8 cellular contexts compared by ENCODE assay signal in genomic region chr3:156760333-156760732, GRCh38.
DNase-seq lines count a peak whose midpoint lies in the region; ATAC-seq and TF ChIP-seq lines count a peak whose summit lies in the region.

No MANE protein-coding gene starts in this region.

- H3K9me3 ChIP-seq in PC-3 (ENCODE audit: low read length) = peaks cover 7% of the 10 kb centered on the region; the same call in 1 of the 2 replicates

- no peak overlapping the region for H2AFZ ChIP-seq in PC-3 (ENCODE audit: low read length)

- intact Hi-C loops in PC-3 (cut with micrococcal nuclease) = loop anchor here (5.0 kb wide), 1 partner anchor 38 kb away; no protein-coding TSS in a partner anchor

- TF ChIP-seq CTCF in PC-3 (conservative IDR thresholded peaks at IDR 0.05; ENCODE audit: low read depth, low read length) = no peak

- BruUV-seq in PC-3 (replicated peaks; lab: Mats Ljungman, UMichigan) = no TSS peak

- no peak overlapping the region for H3K4me3 ChIP-seq in PC-3 (ENCODE audit: low read length)

- H3F3A ChIP-seq in PC-3 (ENCODE audit: low read length, unreplicated experiment) = no peaks in the 10 kb centered on the region

- H3K4me2 ChIP-seq in PC-3 (ENCODE audit: low read length) = no peak overlapping the region

- H3K9me2 ChIP-seq in PC-3 (replicated peaks; ENCODE audit: low read length) = no peaks in the 10 kb centered on the region

- POLR2A ChIA-PET in PC-3 (lab: Charles Lee; ENCODE audit: unreplicated experiment) = interaction anchor here (0.6 kb wide), 1 partner anchor 20 kb away, joined by 3 read pairs; no protein-coding TSS in a partner anchor

- H3K36me3 ChIP-seq in PC-3 (ENCODE audit: low read depth, low read length) = no peaks in the 10 kb centered on the region

- ATAC-seq in GM18867 (IDR thresholded peaks at IDR 0.05; ENCODE audit: unreplicated experiment) (peak; percentile 95), GM21619 (IDR thresholded peaks at IDR 0.05; ENCODE audit: unreplicated experiment) (peak; percentile 94), HG03439 (IDR thresholded peaks at IDR 0.05; ENCODE audit: unreplicated experiment) (peak; percentile 75), PC-3 (no peak)

- no peak overlapping the region for H3K9ac ChIP-seq in PC-3 (ENCODE audit: low read length)

- no peaks in the 10 kb centered on the region for H3K27me3 ChIP-seq in PC-3 (ENCODE audit: low read length)

- CTCF ChIA-PET in PC-3 (lab: Charles Lee) = no interaction called here

- H3K27ac ChIP-seq in PC-3 (ENCODE audit: low read length) = no peak overlapping the region

- no peaks in the 10 kb centered on the region for H3K79me2 ChIP-seq in PC-3 (ENCODE audit: low read length)

- no peaks in the 10 kb centered on the region for H4K20me1 ChIP-seq in PC-3 (ENCODE audit: low read length)

- DNase-seq in inferior parietal cortex (ENCODE audit: extremely low spot score) (peak; percentile 22), PC-3 (no peak), NCI-H187 treated with DMSO at 0.1 percent for 48 hours (lab: John Stamatoyannopoulos, UW) (no peak), NCI-H446 (lab: John Stamatoyannopoulos, UW) (no peak), NCI-H2107 treated with DMSO at 0.1 percent for 48 hours (lab: John Stamatoyannopoulos, UW; ENCODE audit: unreplicated experiment) (no peak)

- H3K4me1 ChIP-seq in PC-3 (ENCODE audit: insufficient read depth, low read length) = 0 out of 2 replicates have a peak, but pooled peaks cover 5% of the 10 kb centered on the region
